Comparison of ENCODE assay signal across 1 cellular context in genomic region chr11:68271781-68272608, GRCh38.
TF ChIP-seq lines count a peak whose summit lies in the region.

Gene C11orf24, minus strand, starts transcription at chr11:68271973. Its CDS starts 8,206 bp downstream, at chr11:68263767.

TF ChIP-seq in K562, 482 proteins besides CTCF, POLR2A, EP300 and RAD21 (continued from another document and continues in another):
- no peak for TF ChIP-seq ZNF318 (IDR thresholded peaks at IDR 0.05; ENCODE audit: borderline replicate concordance in 1 of 2, low read depth in 1 of 2)
- no peak for TF ChIP-seq PPARD (CRISPR knock-in tag; IDR thresholded peaks at IDR 0.05)
- no peak; the same call in 1 of the 2 replicates for TF ChIP-seq CGGBP1 (CRISPR knock-in tag; IDR thresholded peaks at IDR 0.05)
- TF ChIP-seq EZH2 (IDR thresholded peaks at IDR 0.05; ENCODE audit: borderline replicate concordance, low read depth, low read length), result no peak
- peak; percentile 83 for TF ChIP-seq ELF1 (tag; IDR thresholded peaks at IDR 0.05)
- TF ChIP-seq, protein P1, sequence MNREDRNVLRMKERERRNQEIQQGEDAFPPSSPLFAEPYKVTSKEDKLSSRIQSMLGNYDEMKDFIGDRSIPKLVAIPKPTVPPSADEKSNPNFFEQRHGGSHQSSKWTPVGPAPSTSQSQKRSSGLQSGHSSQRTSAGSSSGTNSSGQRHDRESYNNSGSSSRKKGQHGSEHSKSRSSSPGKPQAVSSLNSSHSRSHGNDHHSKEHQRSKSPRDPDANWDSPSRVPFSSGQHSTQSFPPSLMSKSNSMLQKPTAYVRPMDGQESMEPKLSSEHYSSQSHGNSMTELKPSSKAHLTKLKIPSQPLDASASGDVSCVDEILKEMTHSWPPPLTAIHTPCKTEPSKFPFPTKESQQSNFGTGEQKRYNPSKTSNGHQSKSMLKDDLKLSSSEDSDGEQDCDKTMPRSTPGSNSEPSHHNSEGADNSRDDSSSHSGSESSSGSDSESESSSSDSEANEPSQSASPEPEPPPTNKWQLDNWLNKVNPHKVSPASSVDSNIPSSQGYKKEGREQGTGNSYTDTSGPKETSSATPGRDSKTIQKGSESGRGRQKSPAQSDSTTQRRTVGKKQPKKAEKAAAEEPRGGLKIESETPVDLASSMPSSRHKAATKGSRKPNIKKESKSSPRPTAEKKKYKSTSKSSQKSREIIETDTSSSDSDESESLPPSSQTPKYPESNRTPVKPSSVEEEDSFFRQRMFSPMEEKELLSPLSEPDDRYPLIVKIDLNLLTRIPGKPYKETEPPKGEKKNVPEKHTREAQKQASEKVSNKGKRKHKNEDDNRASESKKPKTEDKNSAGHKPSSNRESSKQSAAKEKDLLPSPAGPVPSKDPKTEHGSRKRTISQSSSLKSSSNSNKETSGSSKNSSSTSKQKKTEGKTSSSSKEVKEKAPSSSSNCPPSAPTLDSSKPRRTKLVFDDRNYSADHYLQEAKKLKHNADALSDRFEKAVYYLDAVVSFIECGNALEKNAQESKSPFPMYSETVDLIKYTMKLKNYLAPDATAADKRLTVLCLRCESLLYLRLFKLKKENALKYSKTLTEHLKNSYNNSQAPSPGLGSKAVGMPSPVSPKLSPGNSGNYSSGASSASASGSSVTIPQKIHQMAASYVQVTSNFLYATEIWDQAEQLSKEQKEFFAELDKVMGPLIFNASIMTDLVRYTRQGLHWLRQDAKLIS (CRISPR knock-in tag; IDR thresholded peaks at IDR 0.05), result peak; percentile 79; the same call in 1 of the 2 replicates
- peak; percentile 2 for TF ChIP-seq PHF20 (IDR thresholded peaks at IDR 0.05; ENCODE audit: partially characterized antibody)
- no peak for TF ChIP-seq ZNF3 (CRISPR knock-in tag; IDR thresholded peaks at IDR 0.05)
- TF ChIP-seq FOXK2 (conservative IDR thresholded peaks at IDR 0.05 in 1 of 2, IDR thresholded peaks at IDR 0.05 in 1 of 2; ENCODE audit: low read depth in 2 of 2), result no peak
- no peak for TF ChIP-seq ZNF121 (CRISPR knock-in tag; conservative IDR thresholded peaks at IDR 0.05)
- peak; percentile 84 for TF ChIP-seq CXXC5 (CRISPR knock-in tag; IDR thresholded peaks at IDR 0.05)
- TF ChIP-seq, protein P2, sequence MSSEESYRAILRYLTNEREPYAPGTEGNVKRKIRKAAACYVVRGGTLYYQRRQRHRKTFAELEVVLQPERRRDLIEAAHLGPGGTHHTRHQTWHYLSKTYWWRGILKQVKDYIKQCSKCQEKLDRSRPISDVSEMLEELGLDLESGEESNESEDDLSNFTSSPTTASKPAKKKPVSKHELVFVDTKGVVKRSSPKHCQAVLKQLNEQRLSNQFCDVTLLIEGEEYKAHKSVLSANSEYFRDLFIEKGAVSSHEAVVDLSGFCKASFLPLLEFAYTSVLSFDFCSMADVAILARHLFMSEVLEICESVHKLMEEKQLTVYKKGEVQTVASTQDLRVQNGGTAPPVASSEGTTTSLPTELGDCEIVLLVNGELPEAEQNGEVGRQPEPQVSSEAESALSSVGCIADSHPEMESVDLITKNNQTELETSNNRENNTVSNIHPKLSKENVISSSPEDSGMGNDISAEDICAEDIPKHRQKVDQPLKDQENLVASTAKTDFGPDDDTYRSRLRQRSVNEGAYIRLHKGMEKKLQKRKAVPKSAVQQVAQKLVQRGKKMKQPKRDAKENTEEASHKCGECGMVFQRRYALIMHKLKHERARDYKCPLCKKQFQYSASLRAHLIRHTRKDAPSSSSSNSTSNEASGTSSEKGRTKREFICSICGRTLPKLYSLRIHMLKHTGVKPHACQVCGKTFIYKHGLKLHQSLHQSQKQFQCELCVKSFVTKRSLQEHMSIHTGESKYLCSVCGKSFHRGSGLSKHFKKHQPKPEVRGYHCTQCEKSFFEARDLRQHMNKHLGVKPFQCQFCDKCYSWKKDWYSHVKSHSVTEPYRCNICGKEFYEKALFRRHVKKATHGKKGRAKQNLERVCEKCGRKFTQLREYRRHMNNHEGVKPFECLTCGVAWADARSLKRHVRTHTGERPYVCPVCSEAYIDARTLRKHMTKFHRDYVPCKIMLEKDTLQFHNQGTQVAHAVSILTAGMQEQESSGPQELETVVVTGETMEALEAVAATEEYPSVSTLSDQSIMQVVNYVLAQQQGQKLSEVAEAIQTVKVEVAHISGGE (CRISPR knock-in tag; IDR thresholded peaks at IDR 0.05), result peak in 2 of 3 experiments; percentile 61 to 90; a peak in 4 of 6 replicates
- no peak for TF ChIP-seq SLC30A9 (CRISPR knock-in tag; IDR thresholded peaks at IDR 0.05)
- peak; percentile 84 for TF ChIP-seq ETS1 (conservative IDR thresholded peaks at IDR 0.05; ENCODE audit: control insufficient read depth, low read depth, low read length)
- TF ChIP-seq SRSF1 (IDR thresholded peaks at IDR 0.05; ENCODE audit: low read depth, low read length), result no peak
- TF ChIP-seq ATF4 (CRISPR knock-in tag; IDR thresholded peaks at IDR 0.05), result no peak
- TF ChIP-seq ASH1L (IDR thresholded peaks at IDR 0.05; ENCODE audit: borderline replicate concordance, low read depth, partially characterized antibody), result no peak
- TF ChIP-seq POLR2B (IDR thresholded peaks at IDR 0.05; ENCODE audit: low read depth, partially characterized antibody), result peak; percentile 81
- TF ChIP-seq TBP (optimal IDR thresholded peaks at IDR 0.05; ENCODE audit: low read depth, low read length), result peak; percentile 94
- TF ChIP-seq NKRF (IDR thresholded peaks at IDR 0.05; ENCODE audit: borderline replicate concordance), result peak; percentile 76
- TF ChIP-seq CBX5 (IDR thresholded peaks at IDR 0.05; ENCODE audit: borderline replicate concordance, low read depth), result 0 out of 2 replicates have a peak, but pooled peaks have one; percentile 29
- TF ChIP-seq ZFP36 (IDR thresholded peaks at IDR 0.05; ENCODE audit: low read depth, low read length, partially characterized antibody), result peak; percentile 74
- peak; percentile 51 for TF ChIP-seq ZNF766 (CRISPR knock-in tag; conservative IDR thresholded peaks at IDR 0.05)
- TF ChIP-seq NONO (IDR thresholded peaks at IDR 0.05; ENCODE audit: low read depth in 2 of 2, low read length in 1 of 2), result peak in 1 of 2 experiments; percentile 9; a peak in 1 of 4 replicates
- TF ChIP-seq SIX5 (IDR thresholded peaks at IDR 0.05; ENCODE audit: borderline replicate concordance in 1 of 2, insufficient read depth in 1 of 2, low read depth in 1 of 2, low read length in 2 of 2), result no peak
- no peak for TF ChIP-seq GABPB2 (CRISPR knock-in tag; conservative IDR thresholded peaks at IDR 0.05)
- TF ChIP-seq, protein P3, sequence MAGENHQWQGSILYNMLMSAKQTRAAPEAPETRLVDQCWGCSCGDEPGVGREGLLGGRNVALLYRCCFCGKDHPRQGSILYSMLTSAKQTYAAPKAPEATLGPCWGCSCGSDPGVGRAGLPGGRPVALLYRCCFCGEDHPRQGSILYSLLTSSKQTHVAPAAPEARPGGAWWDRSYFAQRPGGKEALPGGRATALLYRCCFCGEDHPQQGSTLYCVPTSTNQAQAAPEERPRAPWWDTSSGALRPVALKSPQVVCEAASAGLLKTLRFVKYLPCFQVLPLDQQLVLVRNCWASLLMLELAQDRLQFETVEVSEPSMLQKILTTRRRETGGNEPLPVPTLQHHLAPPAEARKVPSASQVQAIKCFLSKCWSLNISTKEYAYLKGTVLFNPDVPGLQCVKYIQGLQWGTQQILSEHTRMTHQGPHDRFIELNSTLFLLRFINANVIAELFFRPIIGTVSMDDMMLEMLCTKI (IDR thresholded peaks at IDR 0.05; ENCODE audit: partially characterized antibody), result no peak
- TF ChIP-seq, protein P4, sequence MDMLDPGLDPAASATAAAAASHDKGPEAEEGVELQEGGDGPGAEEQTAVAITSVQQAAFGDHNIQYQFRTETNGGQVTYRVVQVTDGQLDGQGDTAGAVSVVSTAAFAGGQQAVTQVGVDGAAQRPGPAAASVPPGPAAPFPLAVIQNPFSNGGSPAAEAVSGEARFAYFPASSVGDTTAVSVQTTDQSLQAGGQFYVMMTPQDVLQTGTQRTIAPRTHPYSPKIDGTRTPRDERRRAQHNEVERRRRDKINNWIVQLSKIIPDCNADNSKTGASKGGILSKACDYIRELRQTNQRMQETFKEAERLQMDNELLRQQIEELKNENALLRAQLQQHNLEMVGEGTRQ (CRISPR knock-in tag; IDR thresholded peaks at IDR 0.05), result no peak
- no peak for TF ChIP-seq ZNF280A (IDR thresholded peaks at IDR 0.05; ENCODE audit: low read depth, partially characterized antibody)
